1 cellular context compared by ENCODE assay signal in genomic region chr1:243431591-243431990, GRCh38.
TF ChIP-seq lines count a peak whose summit lies in the region.

No MANE protein-coding gene starts in this region.

TF ChIP-seq in SK-N-SH, 30 proteins besides CTCF, POLR2A, EP300 and RAD21 (continued from another document):
- TF ChIP-seq, protein P1, sequence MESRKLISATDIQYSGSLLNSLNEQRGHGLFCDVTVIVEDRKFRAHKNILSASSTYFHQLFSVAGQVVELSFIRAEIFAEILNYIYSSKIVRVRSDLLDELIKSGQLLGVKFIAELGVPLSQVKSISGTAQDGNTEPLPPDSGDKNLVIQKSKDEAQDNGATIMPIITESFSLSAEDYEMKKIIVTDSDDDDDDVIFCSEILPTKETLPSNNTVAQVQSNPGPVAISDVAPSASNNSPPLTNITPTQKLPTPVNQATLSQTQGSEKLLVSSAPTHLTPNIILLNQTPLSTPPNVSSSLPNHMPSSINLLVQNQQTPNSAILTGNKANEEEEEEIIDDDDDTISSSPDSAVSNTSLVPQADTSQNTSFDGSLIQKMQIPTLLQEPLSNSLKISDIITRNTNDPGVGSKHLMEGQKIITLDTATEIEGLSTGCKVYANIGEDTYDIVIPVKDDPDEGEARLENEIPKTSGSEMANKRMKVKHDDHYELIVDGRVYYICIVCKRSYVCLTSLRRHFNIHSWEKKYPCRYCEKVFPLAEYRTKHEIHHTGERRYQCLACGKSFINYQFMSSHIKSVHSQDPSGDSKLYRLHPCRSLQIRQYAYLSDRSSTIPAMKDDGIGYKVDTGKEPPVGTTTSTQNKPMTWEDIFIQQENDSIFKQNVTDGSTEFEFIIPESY (IDR thresholded peaks at IDR 0.05; ENCODE audit: borderline replicate concordance, low read depth): no peak
- TF ChIP-seq MEF2A (IDR thresholded peaks at IDR 0.05; ENCODE audit: borderline replicate concordance, low read depth) (no peak), CHD2 (IDR thresholded peaks at IDR 0.05; ENCODE audit: low read length, partially characterized antibody) (no peak), TEAD4 (IDR thresholded peaks at IDR 0.05; ENCODE audit: borderline replicate concordance, insufficient read depth) (no peak), JUND (IDR thresholded peaks at IDR 0.05) (no peak), FOSL2 (IDR thresholded peaks at IDR 0.05; ENCODE audit: borderline replicate concordance, low read depth) (no peak), SIN3A (IDR thresholded peaks at IDR 0.05; ENCODE audit: borderline replicate concordance, low read depth, low read length) (no peak), RCOR1 (IDR thresholded peaks at IDR 0.05; ENCODE audit: low read length) (no peak), REST (IDR thresholded peaks at IDR 0.05; ENCODE audit: low read depth, low read length) (no peak), TAF1 (IDR thresholded peaks at IDR 0.05; ENCODE audit: borderline replicate concordance, low read depth, low read length) (no peak), RFX5 (IDR thresholded peaks at IDR 0.05; ENCODE audit: low read length) (no peak), FOXM1 (IDR thresholded peaks at IDR 0.05; ENCODE audit: low read depth) (no peak), SMC3 (IDR thresholded peaks at IDR 0.05; ENCODE audit: low read depth, low read length) (no peak), PBX3 (IDR thresholded peaks at IDR 0.05) (no peak), FOXJ3 (CRISPR knock-in tag; IDR thresholded peaks at IDR 0.05) (no peak), YY1 (IDR thresholded peaks at IDR 0.05; ENCODE audit: low read depth) (no peak)
TF ChIP-seq in SK-N-SH: peak in this region for 0.
